Comparison of ENCODE assay signal across 10 cellular contexts in the genomic region with DNA sequence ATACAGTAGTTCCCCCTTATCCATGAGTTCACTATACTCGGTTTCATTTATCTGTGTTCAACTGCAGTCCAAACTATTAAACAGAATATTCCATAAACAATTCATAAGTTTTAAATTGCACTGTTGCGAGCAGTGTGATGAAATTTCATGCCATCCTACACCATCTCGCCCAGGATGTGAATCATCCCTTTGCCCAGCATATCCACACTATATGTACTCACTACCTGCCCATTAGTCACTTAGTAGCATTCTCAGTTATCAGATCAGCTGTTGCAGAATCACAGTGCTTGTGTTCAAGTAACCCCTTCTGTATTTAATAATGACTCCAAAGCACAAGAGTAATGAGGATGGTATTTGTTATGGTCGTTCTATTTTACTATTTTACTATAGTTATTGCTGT. TPM values are rescaled to one million over a fixed set of nuclear protein-coding genes. Genes with fewer than 3 reads are reported as not detected.
DNase-seq lines count a peak whose midpoint lies in the region; ATAC-seq and TF ChIP-seq lines count a peak whose summit lies in the region.
"Had no signal": no experiment of that assay in that cellular context is flagged by ENCODE, and none has a peak within 500 bp of the region (broad histone marks: within the 10 kb centered on the region; RNA-seq: fewer than 3 reads in every experiment).

No MANE protein-coding gene starts in this region.

- H3K4me1 Mint-ChIP-seq in activated CD8-positive, alpha-beta T cell treated with anti-CD3 and anti-CD28 coated beads for 36 hours (ENCODE audit: low read depth) = peaks cover 14% of the 10 kb centered on the region
- H3K4me1 Mint-ChIP-seq in activated CD8-positive, alpha-beta T cell treated with anti-CD3 and anti-CD28 coated beads, Interleukin-2, amount 10 ng/mL, durations not matched to agents 7 days and 5 days (ENCODE audit: low read depth) = peaks cover 3% of the 10 kb centered on the region

- peak; percentile 97 for ATAC-seq in activated CD8-positive, alpha-beta T cell treated with anti-CD3 and anti-CD28 coated beads for 36 hours
- ATAC-seq in activated CD8-positive, alpha-beta T cell treated with anti-CD3 and anti-CD28 coated beads, Interleukin-2, amount 10 ng/mL, durations not matched to agents 7 days and 5 days = no peak
- peak; percentile 96 for ATAC-seq in SK-N-SH treated with all-trans-retinoic acid at 6 μM for 48 hours

- TF ChIP-seq CTCF in activated CD8-positive, alpha-beta T cell treated with anti-CD3 and anti-CD28 coated beads for 36 hours (IDR thresholded peaks at IDR 0.05) = no peak

- H3K4me3 Mint-ChIP-seq in activated CD8-positive, alpha-beta T cell treated with anti-CD3 and anti-CD28 coated beads for 36 hours = no peak overlapping the region
- no peak overlapping the region for H3K4me3 Mint-ChIP-seq in activated CD8-positive, alpha-beta T cell treated with anti-CD3 and anti-CD28 coated beads, Interleukin-2, amount 10 ng/mL, durations not matched to agents 7 days and 5 days

- intact Hi-C loops in activated CD8-positive, alpha-beta T cell treated with anti-CD3 and anti-CD28 coated beads for 36 hours (cut with micrococcal nuclease) = no loop called here

- POLR2A ChIA-PET in activated CD8-positive, alpha-beta T cell treated with anti-CD3 and anti-CD28 coated beads for 36 hours (lab: Charles Lee) = interaction anchor here (1.0 kb wide), 1 partner anchor 591 kb away, joined by 3 read pairs; a partner anchor contains a TSS
- POLR2A ChIA-PET in activated CD8-positive, alpha-beta T cell treated with anti-CD3 and anti-CD28 coated beads, Interleukin-2, amount 10 ng/mL, durations not matched to agents 7 days and 5 days (lab: Charles Lee) = no interaction called here

- H3K27me3 Mint-ChIP-seq in activated CD8-positive, alpha-beta T cell treated with anti-CD3 and anti-CD28 coated beads for 36 hours = no peaks in the 10 kb centered on the region
- H3K27me3 Mint-ChIP-seq in activated CD8-positive, alpha-beta T cell treated with anti-CD3 and anti-CD28 coated beads, Interleukin-2, amount 10 ng/mL, durations not matched to agents 7 days and 5 days (ENCODE audit: low read depth) = no peaks in the 10 kb centered on the region

- peak; percentile 67 for DNase-seq in activated CD8-positive, alpha-beta T cell treated with anti-CD3 and anti-CD28 coated beads for 36 hours
- DNase-seq in activated CD8-positive, alpha-beta T cell treated with anti-CD3 and anti-CD28 coated beads, Interleukin-2, amount 10 ng/mL, durations not matched to agents 7 days and 5 days = no peak
- DNase-seq in fibroblast of peridontal ligament (ENCODE audit: extremely low read depth) (peak; percentile 64), NCI-H2196 treated with DMSO at 0.1 percent for 48 hours (lab: John Stamatoyannopoulos, UW; ENCODE audit: unreplicated experiment) (no peak), NCI-H1694 treated with DMSO at 0.1 percent for 48 hours (lab: John Stamatoyannopoulos, UW) (no peak)
- peak; percentile 41 for DNase-seq in stimulated activated CD8-positive, alpha-beta memory T cell treated with anti-CD3 and anti-CD28 coated beads, Interleukin-4, amount 100 ng/mL, for 48 hours
- no peak for DNase-seq in central memory CD4-positive, alpha-beta T cell

- CTCF ChIA-PET in activated CD8-positive, alpha-beta T cell treated with anti-CD3 and anti-CD28 coated beads for 36 hours (lab: Charles Lee) = interaction anchor here (1.0 to 1.5 kb wide), 3 partner anchors 16 to 1077 kb away, joined by 3 to 4 read pairs (median 3); no protein-coding TSS in a partner anchor
- CTCF ChIA-PET in activated CD8-positive, alpha-beta T cell treated with anti-CD3 and anti-CD28 coated beads, Interleukin-2, amount 10 ng/mL, durations not matched to agents 7 days and 5 days (lab: Charles Lee) = no interaction called here

- H3K27ac Mint-ChIP-seq in activated CD8-positive, alpha-beta T cell treated with anti-CD3 and anti-CD28 coated beads for 36 hours = peak overlapping the region; percentile 91
- no peak overlapping the region for H3K27ac Mint-ChIP-seq in activated CD8-positive, alpha-beta T cell treated with anti-CD3 and anti-CD28 coated beads, Interleukin-2, amount 10 ng/mL, durations not matched to agents 7 days and 5 days

- no peaks in the 10 kb centered on the region for H3K36me3 Mint-ChIP-seq in activated CD8-positive, alpha-beta T cell treated with anti-CD3 and anti-CD28 coated beads for 36 hours (ENCODE audit: low read depth)
- no peaks in the 10 kb centered on the region for H3K36me3 Mint-ChIP-seq in activated CD8-positive, alpha-beta T cell treated with anti-CD3 and anti-CD28 coated beads, Interleukin-2, amount 10 ng/mL, durations not matched to agents 7 days and 5 days (ENCODE audit: low read depth)

- H3K9me3 Mint-ChIP-seq in activated CD8-positive, alpha-beta T cell treated with anti-CD3 and anti-CD28 coated beads for 36 hours = no peaks in the 10 kb centered on the region
- no peaks in the 10 kb centered on the region for H3K9me3 Mint-ChIP-seq in activated CD8-positive, alpha-beta T cell treated with anti-CD3 and anti-CD28 coated beads, Interleukin-2, amount 10 ng/mL, durations not matched to agents 7 days and 5 days (ENCODE audit: insufficient read depth)

TF ChIP-seq in SK-N-SH treated with all-trans-retinoic acid at 6 μM for 48 hours, 23 proteins besides CTCF, POLR2A, EP300 and RAD21:
- no peak for TF ChIP-seq ZC3H10 (CRISPR knock-in tag; IDR thresholded peaks at IDR 0.05)
- TF ChIP-seq BACH2 (CRISPR knock-in tag; IDR thresholded peaks at IDR 0.05; ENCODE audit: borderline replicate concordance) = no peak
- TF ChIP-seq TOX (CRISPR knock-in tag; IDR thresholded peaks at IDR 0.05; ENCODE audit: borderline replicate concordance) = no peak
- TF ChIP-seq ESRRG (CRISPR knock-in tag; IDR thresholded peaks at IDR 0.05) = no peak
- peak; percentile 57 for TF ChIP-seq ISL1 (CRISPR knock-in tag; IDR thresholded peaks at IDR 0.05)
- no peak for TF ChIP-seq ZNF70 (CRISPR knock-in tag; IDR thresholded peaks at IDR 0.05)
- no peak for TF ChIP-seq SNAI2 (CRISPR knock-in tag; IDR thresholded peaks at IDR 0.05)

RNA-seq across cellular contexts. Expression of a gene that starts 51.5 kb away (rescaled TPM):
- total RNA-seq in activated CD8-positive, alpha-beta T cell treated with anti-CD3 and anti-CD28 coated beads for 36 hours = not detected
- not detected for total RNA-seq in activated CD8-positive, alpha-beta T cell treated with anti-CD3 and anti-CD28 coated beads, Interleukin-2, amount 10 ng/mL, durations not matched to agents 7 days and 5 days
- total RNA-seq: cardiac muscle cell, pulmonary artery endothelial cell had no signal

Comparison
In these comparisons a context has a peak if more than half of its experiments do, and no peak if none do; other contexts are left out.
1. DNase-seq: peak in activated CD8-positive, alpha-beta T cell treated with anti-CD3 and anti-CD28 coated beads for 36 hours (single experiment), fibroblast of peridontal ligament (single experiment) and stimulated activated CD8-positive, alpha-beta memory T cell treated with anti-CD3 and anti-CD28 coated beads, Interleukin-4, amount 100 ng/mL, for 48 hours (single experiment); none in activated CD8-positive, alpha-beta T cell treated with anti-CD3 and anti-CD28 coated beads, Interleukin-2, amount 10 ng/mL, durations not matched to agents 7 days and 5 days (single experiment), NCI-H2196 treated with DMSO at 0.1 percent for 48 hours (single experiment), central memory CD4-positive, alpha-beta T cell (single experiment) and NCI-H1694 treated with DMSO at 0.1 percent for 48 hours (single experiment).